ENCODE assay signal across 17 cellular contexts in the genomic region with DNA sequence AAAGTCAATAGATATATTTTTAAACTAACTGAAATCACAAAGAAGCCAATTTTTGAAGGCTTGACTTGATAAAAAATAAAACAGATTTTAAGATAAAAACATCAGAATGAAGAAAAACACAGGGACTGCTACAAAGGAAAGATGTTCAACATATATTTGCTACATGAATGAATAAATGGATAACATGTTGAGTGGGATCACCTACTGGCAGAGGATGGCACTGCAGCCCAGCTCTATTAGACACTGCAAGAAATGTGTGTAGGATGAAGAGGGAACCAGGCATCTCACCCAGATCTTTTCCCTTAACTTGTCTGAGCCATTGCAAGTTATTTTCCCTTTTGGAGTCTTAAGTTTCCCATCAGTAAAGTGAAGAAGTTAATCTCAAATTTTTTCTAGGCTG. TPM values are rescaled to one million over a fixed set of nuclear protein-coding genes. Genes with fewer than 3 reads are reported as not detected.
DNase-seq lines count a peak whose midpoint lies in the region; ATAC-seq, FAIRE-seq and TF ChIP-seq lines count a peak whose summit lies in the region.
"Had no signal": no experiment of that assay in that cellular context is flagged by ENCODE, and none has a peak within 500 bp of the region (broad histone marks: within the 10 kb centered on the region; RNA-seq: fewer than 3 reads in every experiment).

No MANE protein-coding gene starts in this region.

- H3K4me3 Mint-ChIP-seq in GM23338: no peak overlapping the region
- H3K4me3 Mint-ChIP-seq: activated naive CD4-positive, alpha-beta T cell treated with anti-CD3 and anti-CD28 coated beads for 36 hours; naive thymus-derived CD8-positive, alpha-beta T cell; T-helper 2 cell treated with Interferon-gamma antibody and Interleukin-4, amounts not matched to agents 5 μg/mL and 100 μg/mL, for 36 hours had no signal

- TF ChIP-seq CTCF in BJ (IDR thresholded peaks at IDR 0.05; ENCODE audit: insufficient read depth, low read depth, low read length) (peak; percentile 38), GM23338 (conservative IDR thresholded peaks at IDR 0.05; ENCODE audit: low read depth in 2 of 2) (peak; percentile 28 to 59), GM12878 (IDR thresholded peaks at IDR 0.05 in 2 of 3, conservative IDR thresholded peaks at IDR 0.05 in 1 of 3; ENCODE audit: control insufficient read depth in 2 of 3, extremely low read depth in 1 of 3, insufficient read depth in 1 of 3, low read depth in 3 of 3, low read length in 3 of 3) (0 out of 6 replicates have a peak, but pooled peaks of 2 of the 3 experiments have one; percentile 20 to 28), lower lobe of right lung (IDR thresholded peaks at IDR 0.05) (peak; percentile 21), pancreas (IDR thresholded peaks at IDR 0.05) (peak in 1 of 4 donors; percentile 6), body of pancreas (IDR thresholded peaks at IDR 0.05) (no peak)

- H3K27me3 ChIP-seq in BJ (ENCODE audit: control insufficient read depth, insufficient read depth, low read length) (0 out of 2 replicates have a peak, but pooled peaks cover 3% of the 10 kb centered on the region), GM23338 (ENCODE audit: insufficient read depth) (no peaks in the 10 kb centered on the region), GM12878 (replicated peaks in 1 of 2; ENCODE audit: control insufficient read depth in 2 of 2, insufficient read depth in 2 of 2, low read length in 1 of 2) (no peaks in the 10 kb centered on the region), lower lobe of right lung (ENCODE audit: low read depth) (no peaks in the 10 kb centered on the region), pancreas (no peaks in the 10 kb centered on the region), body of pancreas (no peaks in the 10 kb centered on the region)
- H3K27me3 ChIP-seq: colonic mucosa, thyroid gland had no signal

- in situ Hi-C loops in GM12878 (cut with MboI): no loop called here

- no peak for TF ChIP-seq RAD21 in GM12878 (IDR thresholded peaks at IDR 0.05; ENCODE audit: insufficient read depth, low read depth, low read length)

- SMC1A ChIA-PET in GM12878 (lab: Charles Lee; ENCODE audit: uncharacterized antibody, unreplicated experiment): no interaction called here

- intact Hi-C loops in GM12878 (cut with micrococcal nuclease; ENCODE audit: unreplicated experiment): no loop called here
- intact Hi-C loops in lower lobe of right lung (cut with DNase I): no loop called here
- intact Hi-C loops in pancreas (cut with DNase I): no loop called here
- intact Hi-C loops in body of pancreas (cut with DNase I): no loop called here

- no peak for DNase-seq in BJ (ENCODE audit: low read depth)
- no peak for DNase-seq in GM23338 (ENCODE audit: low spot score)
- DNase-seq in GM12878 (ENCODE audit: low read depth, low spot score): no peak
- no peak for DNase-seq in lower lobe of right lung
- DNase-seq in middle frontal gyrus (ENCODE audit: extremely low spot score, low spot score): no peak
- DNase-seq in stimulated activated naive CD4-positive, alpha-beta T cell treated with Interleukin-2 at 50 U/mL for 16 hours (lab: John Stamatoyannopoulos, UW): no peak
- DNase-seq in pancreas: no peak
- DNase-seq in body of pancreas: no peak
- DNase-seq: activated naive CD4-positive, alpha-beta T cell treated with anti-CD3 and anti-CD28 coated beads for 36 hours; colonic mucosa; Karpas-422; naive thymus-derived CD8-positive, alpha-beta T cell; thyroid gland had no signal

- H3K36me3 Mint-ChIP-seq in GM23338 (ENCODE audit: low read depth): peaks cover 13% of the 10 kb centered on the region; the same call in 2 of the 3 replicates

- no peaks in the 10 kb centered on the region for H3K36me3 ChIP-seq in BJ (ENCODE audit: control insufficient read depth, insufficient read depth, low read length)
- 0 out of 2 replicates have a peak, but pooled peaks cover 3% of the 10 kb centered on the region for H3K36me3 ChIP-seq in GM23338 (ENCODE audit: insufficient read depth)
- no peaks in the 10 kb centered on the region for H3K36me3 ChIP-seq in GM12878 (ENCODE audit: control insufficient read depth in 2 of 2, insufficient read depth in 2 of 2, low read length in 1 of 2)
- H3K36me3 ChIP-seq in lower lobe of right lung: no peaks in the 10 kb centered on the region
- H3K36me3 ChIP-seq in pancreas: no peaks in the 10 kb centered on the region
- H3K36me3 ChIP-seq in body of pancreas (replicated peaks in 1 of 2; ENCODE audit: insufficient read depth in 1 of 2, low read depth in 2 of 2): no peaks in the 10 kb centered on the region
- H3K36me3 ChIP-seq: colonic mucosa, thyroid gland had no signal

- POLR2A ChIA-PET in BJ (lab: Charles Lee) (no interaction called here), GM12878 (lab: Charles Lee) (no interaction called here)

- no peak for ATAC-seq in GM23338
- ATAC-seq in GM12878: no peak
- ATAC-seq in lower lobe of right lung: no peak
- ATAC-seq in pancreas: no peak
- no peak for ATAC-seq in body of pancreas
- ATAC-seq: naive thymus-derived CD8-positive, alpha-beta T cell had no signal

- no peak overlapping the region for H3K4me2 ChIP-seq in GM23338
- no peak overlapping the region for H3K4me2 ChIP-seq in GM12878 (ENCODE audit: control insufficient read depth, insufficient read depth)

- H3K27ac ChIP-seq in GM23338 (ENCODE audit: low read depth) (no peak overlapping the region), GM12878 (ENCODE audit: control insufficient read depth, insufficient read depth) (no peak overlapping the region), lower lobe of right lung (no peak overlapping the region), pancreas (no peak overlapping the region), body of pancreas (no peak overlapping the region)
- H3K27ac ChIP-seq: colonic mucosa, skin epidermis, thyroid gland had no signal

- no peaks in the 10 kb centered on the region for H4K20me1 ChIP-seq in GM23338 (replicated peaks; ENCODE audit: insufficient read depth)
- H4K20me1 ChIP-seq in GM12878 (ENCODE audit: control insufficient read depth, insufficient read depth): no peaks in the 10 kb centered on the region

- RAD21 ChIA-PET in GM12878 (lab: Charles Lee; ENCODE audit: unreplicated experiment): no interaction called here

- no peak overlapping the region for H3K4me3 ChIP-seq in BJ (ENCODE audit: low read depth, low read length)
- H3K4me3 ChIP-seq in GM23338: no peak overlapping the region
- H3K4me3 ChIP-seq in GM12878: no peak overlapping the region
- H3K4me3 ChIP-seq in lower lobe of right lung: no peak overlapping the region
- no peak overlapping the region for H3K4me3 ChIP-seq in pancreas
- H3K4me3 ChIP-seq in body of pancreas: no peak overlapping the region
- H3K4me3 ChIP-seq: colonic mucosa, skin epidermis, thyroid gland had no signal

- CTCF ChIA-PET in BJ (lab: Yijun Ruan, JAX): interaction anchor here (0.7 to 1.7 kb wide), 3 partner anchors 18 to 1182 kb away, joined by 3 to 4 read pairs (median 3); no protein-coding TSS in a partner anchor
- CTCF ChIA-PET in GM12878 (lab: Yijun Ruan, JAX): no interaction called here

- FAIRE-seq in GM12878 (lab: Jason Lieb, UNC) (no peak), pancreas (lab: Jason Lieb, UNC) (no peak)
- FAIRE-seq: D721Med had no signal

- H3K4me1 ChIP-seq in GM23338 (ENCODE audit: insufficient read depth) (no peaks in the 10 kb centered on the region; the same call in 1 of the 2 replicates), GM12878 (ENCODE audit: control insufficient read depth, insufficient read depth, low read length) (peaks cover 7% of the 10 kb centered on the region), lower lobe of right lung (no peaks in the 10 kb centered on the region), pancreas (no peaks in the 10 kb centered on the region), body of pancreas (no peaks in the 10 kb centered on the region)
- H3K4me1 ChIP-seq: colonic mucosa, thyroid gland had no signal

- no peak overlapping the region for H3K9ac ChIP-seq in GM12878 (ENCODE audit: control insufficient read depth, insufficient read depth, low read length)

- no peak overlapping the region for H3K27ac Mint-ChIP-seq in GM23338
- H3K27ac Mint-ChIP-seq: activated naive CD4-positive, alpha-beta T cell treated with anti-CD3 and anti-CD28 coated beads for 36 hours; T-helper 2 cell treated with Interferon-gamma antibody and Interleukin-4, amounts not matched to agents 5 μg/mL and 100 μg/mL, for 36 hours had no signal

- H3K79me2 ChIP-seq in GM23338 (replicated peaks; ENCODE audit: insufficient read depth) (no peaks in the 10 kb centered on the region), GM12878 (ENCODE audit: control insufficient read depth, insufficient read depth, low read length) (no peaks in the 10 kb centered on the region)

- H3K9me3 Mint-ChIP-seq in GM23338: peaks cover 20% of the 10 kb centered on the region

- peaks cover 5% of the 10 kb centered on the region for H3K4me1 Mint-ChIP-seq in GM23338

- no peaks in the 10 kb centered on the region for H3K9me2 ChIP-seq in GM23338 (ENCODE audit: insufficient read depth)

- H3K9me3 ChIP-seq in GM12878 (replicated peaks; ENCODE audit: control insufficient read depth, insufficient read depth, low read length): no peaks in the 10 kb centered on the region; the same call in 1 of the 3 replicates
- no peaks in the 10 kb centered on the region for H3K9me3 ChIP-seq in lower lobe of right lung
- H3K9me3 ChIP-seq in pancreas: no peaks in the 10 kb centered on the region
- no peaks in the 10 kb centered on the region for H3K9me3 ChIP-seq in body of pancreas
- H3K9me3 ChIP-seq: colonic mucosa, thyroid gland had no signal

- peaks cover 6% of the 10 kb centered on the region for H3K27me3 Mint-ChIP-seq in GM23338 (ENCODE audit: insufficient read depth, low read depth, poor library complexity)

- no peaks in the 10 kb centered on the region for H3F3A ChIP-seq in GM23338 (replicated peaks; ENCODE audit: low read depth)

- no peak for TF ChIP-seq EP300 in GM12878 (IDR thresholded peaks at IDR 0.05; ENCODE audit: borderline replicate concordance in 1 of 2, control insufficient read depth in 1 of 2, low read depth in 2 of 2, low read length in 2 of 2)

- no peak overlapping the region for H2AFZ ChIP-seq in GM23338
- no peak overlapping the region for H2AFZ ChIP-seq in GM12878 (ENCODE audit: control insufficient read depth, low read depth, low read length)

- no TSS peak for BruUV-seq in GM12878 (replicated peaks; lab: Mats Ljungman, UMichigan)

- TF ChIP-seq POLR2A in GM12878 (IDR thresholded peaks at IDR 0.05; ENCODE audit: low read depth, low read length): no peak
- no peak for TF ChIP-seq POLR2A in body of pancreas (IDR thresholded peaks at IDR 0.05)

RNA-seq across cellular contexts. Expression of gene AIPL1, which starts 4.2 kb away (rescaled TPM):
- polyA plus RNA-seq in BJ (2011; rRNA removed) (not detected in 2 replicates), GM23338 (2016; fragmentation: Nextera tagmentation; extraction: Ambion mirVana) (0.24 and 0.30 TPM in 2 replicates), GM12878 (2011; rRNA removed) (not detected in 2 replicates), GM12878 (2014; fragmentation: Illumina TruSeq; extraction: Trizol) (not detected in 2 replicates), GM12878 (2014; fragmentation: Nextera tagmentation; extraction: Ambion mirVana) (not detected), GM12878 (2014; rRNA removed) (not detected in 2 replicates), GM12878 (2016; fragmentation: Nextera tagmentation; extraction: Ambion mirVana) (not detected), pancreas (under 1 TPM in 1 of 2 donors, not detected in 1; 0.04 TPM)
- polyA minus RNA-seq in BJ (2011; rRNA and poly(A)+ RNA removed): not detected in 2 replicates
- total RNA-seq in GM23338 (2014; rRNA removed; shearing (Covaris generic)): 0.17 and 0.43 TPM in 2 replicates
- not detected in 2 replicates for total RNA-seq in GM12878 (2013; cell fraction: nucleolus; rRNA removed)
- total RNA-seq in GM12878 (2014; rRNA removed) (0.16 TPM in 1 of 2 replicates, not detected in the other), GM12878 (2014; rRNA removed; fragmentation: Illumina TruSeq; extraction: Trizol) (not detected in 2 replicates), GM12878 (2021) (not detected in 2 replicates), lower lobe of right lung (not detected), pancreas (not detected), body of pancreas (not detected)
- polyA plus RNA-seq in GM12878 (2011; ENCODE audit: low read depth): not detected
- not detected in 2 replicates for polyA plus RNA-seq in GM12878 (2011; cell fraction: cytosol; rRNA removed)
- polyA plus RNA-seq in GM12878 (2011; cell fraction: nucleus; rRNA removed): not detected in 2 replicates
- not detected in 2 replicates for polyA plus RNA-seq in GM12878 (2012)
- not detected in 2 replicates for polyA minus RNA-seq in GM12878 (2011; rRNA and poly(A)+ RNA removed)
- polyA minus RNA-seq in GM12878 (2011; cell fraction: cytosol; rRNA and poly(A)+ RNA removed): not detected in 2 replicates
- not detected in 2 replicates for polyA minus RNA-seq in GM12878 (2011; cell fraction: nucleus; rRNA and poly(A)+ RNA removed)
- total RNA-seq: activated naive CD4-positive, alpha-beta T cell treated with anti-CD3 and anti-CD28 coated beads for 36 hours; colonic mucosa; naive thymus-derived CD8-positive, alpha-beta T cell; RPMI7951; thyroid gland had no signal
- polyA plus RNA-seq: naive thymus-derived CD8-positive, alpha-beta T cell had no signal

RNA-seq across cellular contexts. Expression of gene PIMREG, which starts 13.5 kb away (rescaled TPM):
- polyA plus RNA-seq in BJ (2011; rRNA removed) (27.0 and 54.5 TPM in 2 replicates), GM23338 (2016; fragmentation: Nextera tagmentation; extraction: Ambion mirVana) (81.7 and 87.8 TPM in 2 replicates), GM12878 (2011; rRNA removed) (2.9 and 3.6 TPM in 2 replicates), GM12878 (2014; fragmentation: Illumina TruSeq; extraction: Trizol) (16.5 and 19.2 TPM in 2 replicates), GM12878 (2014; fragmentation: Nextera tagmentation; extraction: Ambion mirVana) (10 to 100 TPM in 1 of 2 experiments, 1 to 10 TPM in 1; 2.8 to 12.1 TPM), GM12878 (2014; rRNA removed) (35.8 and 41.1 TPM in 2 replicates), GM12878 (2016; fragmentation: Nextera tagmentation; extraction: Ambion mirVana) (10 to 100 TPM; 31.4 to 33.3 TPM), pancreas (under 1 TPM in 1 of 2 donors, not detected in 1; 0.09 TPM)
- polyA minus RNA-seq in BJ (2011; rRNA and poly(A)+ RNA removed): 12.0 and 12.6 TPM in 2 replicates
- 137 and 144 TPM in 2 replicates for total RNA-seq in GM23338 (2014; rRNA removed; shearing (Covaris generic))
- 5.5 and 5.7 TPM in 2 replicates for total RNA-seq in GM12878 (2013; cell fraction: nucleolus; rRNA removed)
- total RNA-seq in GM12878 (2014; rRNA removed) (31.9 and 33.8 TPM in 2 replicates), GM12878 (2014; rRNA removed; fragmentation: Illumina TruSeq; extraction: Trizol) (17.6 and 17.9 TPM in 2 replicates), GM12878 (2021) (30.0 and 31.2 TPM in 2 replicates), lower lobe of right lung (0.62 TPM), pancreas (under 1 TPM in 3 of 6 donors, not detected in 3; 0.12 to 0.50 (median 0.16) TPM), body of pancreas (not detected)
- 4.7 TPM for polyA plus RNA-seq in GM12878 (2011; ENCODE audit: low read depth)
- polyA plus RNA-seq in GM12878 (2011; cell fraction: cytosol; rRNA removed): 3.9 and 6.6 TPM in 2 replicates
- polyA plus RNA-seq in GM12878 (2011; cell fraction: nucleus; rRNA removed): 6.9 and 8.3 TPM in 2 replicates
- 8.4 and 10.6 TPM in 2 replicates for polyA plus RNA-seq in GM12878 (2012)
- polyA minus RNA-seq in GM12878 (2011; rRNA and poly(A)+ RNA removed): 0.88 and 2.7 TPM in 2 replicates
- polyA minus RNA-seq in GM12878 (2011; cell fraction: cytosol; rRNA and poly(A)+ RNA removed): 1.8 and 1.9 TPM in 2 replicates
- polyA minus RNA-seq in GM12878 (2011; cell fraction: nucleus; rRNA and poly(A)+ RNA removed): 1.6 and 2.5 TPM in 2 replicates
- total RNA-seq: naive thymus-derived CD8-positive, alpha-beta T cell; thyroid gland had no signal

Comparison
In these comparisons a context has a peak if more than half of its experiments do, and no peak if none do; other contexts are left out.
1. CTCF ChIP-seq: peak in BJ (single experiment), GM23338 (2 of 2), GM12878 (2 of 3) and lower lobe of right lung (single experiment); none in body of pancreas (0 of 7).